18 cellular contexts compared by ENCODE assay signal in the genomic region with DNA sequence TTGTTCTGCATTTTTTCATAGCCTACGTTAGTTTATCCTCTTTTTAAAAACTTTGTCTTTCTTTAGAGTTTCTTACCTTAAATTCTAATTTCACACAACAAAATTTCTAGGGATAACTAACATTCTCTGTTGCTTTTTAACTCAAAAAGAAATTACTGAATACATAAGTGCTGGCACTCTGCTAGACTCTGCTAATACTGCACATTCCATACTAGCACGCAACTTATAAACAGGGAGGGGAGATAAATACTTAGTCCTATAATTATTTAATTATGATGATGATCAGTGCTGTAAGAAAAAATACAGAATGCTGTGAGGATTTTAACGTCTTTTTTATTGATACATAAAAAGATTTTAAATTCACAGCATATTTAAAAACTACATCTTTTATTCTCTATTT. TPM values are rescaled to one million over a fixed set of nuclear protein-coding genes. Genes with fewer than 3 reads are reported as not detected.
A peak's percentile ranks its signal among the peaks of the same experiment; 100 is the strongest.
DNase-seq lines count a peak whose midpoint lies in the region; ATAC-seq and TF ChIP-seq lines count a peak whose summit lies in the region.
"Had no signal": no experiment of that assay in that cellular context is flagged by ENCODE, and none has a peak within 500 bp of the region (broad histone marks: within the 10 kb centered on the region; RNA-seq: fewer than 3 reads in every experiment).

No MANE protein-coding gene starts in this region.

- H3K79me2 ChIP-seq in ACC112 (ENCODE audit: control insufficient read depth, insufficient read depth, low read length, unreplicated experiment) (peaks cover 46% of the 10 kb centered on the region), GM23248 (ENCODE audit: insufficient read depth) (peaks cover 85% of the 10 kb centered on the region)

- in situ Hi-C loops in GM23248 (cut with MboI): no loop called here

- H3K4me3 Mint-ChIP-seq in central memory CD8-positive, alpha-beta T cell: no peak overlapping the region
- H3K4me3 Mint-ChIP-seq: activated naive CD4-positive, alpha-beta T cell treated with anti-CD3 and anti-CD28 coated beads, Interleukin-2, amount 10 ng/mL, durations not matched to agents 7 days and 5 days had no signal

- H3K4me3 ChIP-seq in ACC112 (ENCODE audit: low read depth, low read length) (no peak overlapping the region), GM23248 (no peak overlapping the region), muscle layer of duodenum (ENCODE audit: low read depth in 1 of 2, low read length in 2 of 2) (no peak overlapping the region), gastroesophageal sphincter (no peak overlapping the region)
- H3K4me3 ChIP-seq: BLaER1, uterus had no signal

- H2AFZ ChIP-seq in ACC112 (ENCODE audit: low read length, unreplicated experiment): no peak overlapping the region
- H2AFZ ChIP-seq in GM23248: no peak overlapping the region

- no peaks in the 10 kb centered on the region for H3K27me3 ChIP-seq in ACC112 (ENCODE audit: insufficient read depth, low read length)
- no peaks in the 10 kb centered on the region for H3K27me3 ChIP-seq in GM23248 (replicated peaks; ENCODE audit: insufficient read depth)
- H3K27me3 ChIP-seq in muscle layer of duodenum (ENCODE audit: low read depth, low read length): no peaks in the 10 kb centered on the region
- no peaks in the 10 kb centered on the region for H3K27me3 ChIP-seq in gastroesophageal sphincter
- H3K27me3 ChIP-seq: BLaER1, uterus had no signal

- no peak for TF ChIP-seq POLR2A in gastroesophageal sphincter (IDR thresholded peaks at IDR 0.05)

- TF ChIP-seq EP300 in gastroesophageal sphincter (IDR thresholded peaks at IDR 0.05): no peak

- peak overlapping the region; percentile 90 for H3K27ac Mint-ChIP-seq in central memory CD8-positive, alpha-beta T cell (ENCODE audit: low read depth)

- H3F3A ChIP-seq in GM23248 (ENCODE audit: insufficient read depth): peaks cover 80% of the 10 kb centered on the region

- no peak for ATAC-seq in central memory CD8-positive, alpha-beta T cell (replicated peaks; ENCODE audit: extremely low read depth, poor library complexity, severe bottlenecking)
- ATAC-seq in gastroesophageal sphincter (no peak), GM18909 (IDR thresholded peaks at IDR 0.05; ENCODE audit: poor library complexity, unreplicated experiment) (no peak), GM21390 (IDR thresholded peaks at IDR 0.05; ENCODE audit: unreplicated experiment) (no peak), GM19467 (IDR thresholded peaks at IDR 0.05; ENCODE audit: unreplicated experiment) (no peak)
- ATAC-seq: sciatic nerve had no signal

- H3K27me3 Mint-ChIP-seq in central memory CD8-positive, alpha-beta T cell: no peaks in the 10 kb centered on the region
- H3K27me3 Mint-ChIP-seq: activated naive CD4-positive, alpha-beta T cell treated with anti-CD3 and anti-CD28 coated beads, Interleukin-2, amount 10 ng/mL, durations not matched to agents 7 days and 5 days; stimulated activated naive B cell treated with anti-CD40 and anti-IgM and Interleukin-4, amounts not matched to agents 10 μg/mL and 1 μg/mL and 100 μg/mL, for 72 hours had no signal

- H3K27ac ChIP-seq in ACC112 (ENCODE audit: low read depth, low read length) (peak overlapping the region; percentile 98), GM23248 (peak overlapping the region; percentile 96), muscle layer of duodenum (ENCODE audit: low read length) (peak overlapping the region; percentile 67), gastroesophageal sphincter (peak overlapping the region in 1 of 4 donors; percentile 10)
- H3K27ac ChIP-seq: BLaER1 had no signal

- peak; percentile 50 for DNase-seq in GM23248
- DNase-seq in central memory CD8-positive, alpha-beta T cell (ENCODE audit: low spot score in 2 of 2): no peak
- DNase-seq: activated naive CD4-positive, alpha-beta T cell treated with anti-CD3 and anti-CD28 coated beads, Interleukin-2, amount 10 ng/mL, durations not matched to agents 7 days and 5 days; caudate nucleus; glutamatergic neuron; NCI-H146; NCI-H446; nucleus accumbens; stimulated activated naive B cell treated with anti-CD40 and anti-IgM and Interleukin-4, amounts not matched to agents 10 μg/mL and 1 μg/mL and 100 μg/mL, for 72 hours; uterus had no signal

- no peaks in the 10 kb centered on the region for H3K9me2 ChIP-seq in GM23248 (ENCODE audit: insufficient read depth)

- H3K36me3 ChIP-seq in ACC112 (ENCODE audit: insufficient read depth, low read length): peaks cover 15% of the 10 kb centered on the region
- peaks cover 24% of the 10 kb centered on the region for H3K36me3 ChIP-seq in GM23248 (ENCODE audit: low read depth)
- peaks cover under 1 to 27% of the 10 kb centered on the region in 2 donors for H3K36me3 ChIP-seq in muscle layer of duodenum (ENCODE audit: control insufficient read depth in 1 of 2, insufficient read depth in 2 of 2, low read length in 2 of 2)
- peaks cover 0 to 16% of the 10 kb centered on the region in 2 donors for H3K36me3 ChIP-seq in gastroesophageal sphincter
- H3K36me3 ChIP-seq: uterus had no signal

- TF ChIP-seq CTCF in gastroesophageal sphincter (IDR thresholded peaks at IDR 0.05): no peak

- 70 to 79% methylated on average over 3 of the region's 3 CpGs for WGBS in GM23248 (ENCODE audit: low coverage in 1 of 2, low lambda C conversion rate in 2 of 2, missing lambda C conversion rate in 2 of 2), 2 experiments
- 37 to 47% methylated on average over 3 of the region's 3 CpGs for WGBS in gastroesophageal sphincter (ENCODE audit: low coverage in 1 of 2), 2 donors

- no peaks in the 10 kb centered on the region for H3K9me3 ChIP-seq in GM23248 (ENCODE audit: low read depth)
- no peaks in the 10 kb centered on the region for H3K9me3 ChIP-seq in muscle layer of duodenum (ENCODE audit: control insufficient read depth in 1 of 2, low read length in 2 of 2)
- no peaks in the 10 kb centered on the region for H3K9me3 ChIP-seq in gastroesophageal sphincter
- H3K9me3 ChIP-seq: BLaER1, uterus had no signal

- peak overlapping the region; percentile 65 for H3K9ac ChIP-seq in GM23248
- H3K9ac ChIP-seq: BLaER1 had no signal

- H3K36me3 Mint-ChIP-seq in central memory CD8-positive, alpha-beta T cell (ENCODE audit: insufficient read depth): peaks cover 17% of the 10 kb centered on the region

- H3K4me2 ChIP-seq in GM23248 (ENCODE audit: unreplicated experiment): peak overlapping the region; percentile 67
- H3K4me2 ChIP-seq: BLaER1 had no signal

- no peaks in the 10 kb centered on the region for H4K20me1 ChIP-seq in GM23248 (ENCODE audit: insufficient read depth)

- no peaks in the 10 kb centered on the region for H3K9me3 Mint-ChIP-seq in central memory CD8-positive, alpha-beta T cell
- H3K9me3 Mint-ChIP-seq: activated naive CD4-positive, alpha-beta T cell treated with anti-CD3 and anti-CD28 coated beads, Interleukin-2, amount 10 ng/mL, durations not matched to agents 7 days and 5 days; stimulated activated naive B cell treated with anti-CD40 and anti-IgM and Interleukin-4, amounts not matched to agents 10 μg/mL and 1 μg/mL and 100 μg/mL, for 72 hours had no signal

- peaks cover 34% of the 10 kb centered on the region for H3K4me1 Mint-ChIP-seq in central memory CD8-positive, alpha-beta T cell

- H3K4me1 ChIP-seq in ACC112 (ENCODE audit: control insufficient read depth, insufficient read depth, low read length, unreplicated experiment) (peaks cover 72% of the 10 kb centered on the region), GM23248 (ENCODE audit: insufficient read depth) (peaks cover 76% of the 10 kb centered on the region), muscle layer of duodenum (ENCODE audit: control insufficient read depth in 1 of 2, insufficient read depth in 2 of 2, low read length in 2 of 2) (peaks cover 9 to 23% of the 10 kb centered on the region in 2 donors), gastroesophageal sphincter (peaks cover 7 to 66% (median 19%) of the 10 kb centered on the region in 3 donors)
- H3K4me1 ChIP-seq: uterus had no signal

RNA-seq across cellular contexts. Expression of a gene that starts 25.1 kb away (rescaled TPM):
- 31.5 and 38.7 TPM in 2 replicates for total RNA-seq in GM23248 (2014; rRNA removed; shearing (Covaris generic))
- polyA plus RNA-seq in GM23248 (2016; fragmentation: Nextera tagmentation; extraction: Ambion mirVana): 9.2 and 10.6 TPM in 2 replicates
- total RNA-seq in gastroesophageal sphincter: 10 to 100 TPM; 39.3 to 89.4 (median 68.7) TPM
